Comparison of ENCODE assay signal across 23 cellular contexts in the genomic region with DNA sequence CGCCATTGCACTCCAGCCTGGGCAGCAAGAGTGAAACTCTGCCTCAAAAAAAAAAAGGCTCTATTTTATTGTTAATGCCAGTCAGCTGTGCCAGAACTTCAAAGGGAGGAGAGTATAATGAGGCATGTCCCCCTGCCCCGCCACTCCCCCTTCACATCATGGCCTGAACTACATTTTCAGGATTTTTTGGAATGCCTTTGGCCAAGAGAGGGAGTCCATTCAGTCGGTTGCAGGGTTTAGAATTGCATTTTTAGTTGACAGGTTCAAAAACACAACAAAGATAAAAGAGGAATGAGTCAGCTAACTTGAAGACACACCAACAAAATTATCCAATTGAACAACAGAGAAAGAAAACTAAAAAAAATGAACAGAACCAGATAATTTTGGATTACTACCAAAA. TPM values are rescaled to one million over a fixed set of nuclear protein-coding genes. Genes with fewer than 3 reads are reported as not detected.
DNase-seq lines count a peak whose midpoint lies in the region; FAIRE-seq and TF ChIP-seq lines count a peak whose summit lies in the region.
"Had no signal": no experiment of that assay in that cellular context is flagged by ENCODE, and none has a peak within 500 bp of the region (broad histone marks: within the 10 kb centered on the region; RNA-seq: fewer than 3 reads in every experiment).

No MANE protein-coding gene starts in this region.

- no peak overlapping the region for H3K4me3 Mint-ChIP-seq in mesothelial cell of epicardium
- H3K4me3 Mint-ChIP-seq: CD8-positive, alpha-beta memory T cell; HFFc6 had no signal

- H3K4me1 ChIP-seq in adrenal gland (replicated peaks in 1 of 2) (no peaks in the 10 kb centered on the region), tibial artery (no peaks in the 10 kb centered on the region), Karpas-422 (ENCODE audit: low read length) (no peaks in the 10 kb centered on the region), vagina (no peaks in the 10 kb centered on the region)
- H3K4me1 ChIP-seq: Peyer's patch had no signal

- H3K4me3 ChIP-seq in adrenal gland (no peak overlapping the region), tibial artery (no peak overlapping the region), Karpas-422 (ENCODE audit: low read length) (no peak overlapping the region), vagina (no peak overlapping the region)
- H3K4me3 ChIP-seq: BLaER1, Peyer's patch had no signal

- H3K9ac ChIP-seq in Karpas-422 (ENCODE audit: low read length) = no peak overlapping the region
- H3K9ac ChIP-seq: BLaER1 had no signal

- no peaks in the 10 kb centered on the region for H3K79me2 ChIP-seq in Karpas-422 (ENCODE audit: low read length)

- H3K4me2 ChIP-seq in Karpas-422 (ENCODE audit: low read depth, low read length, poor library complexity, severe bottlenecking) = no peak overlapping the region
- H3K4me2 ChIP-seq: BLaER1 had no signal

- H3K36me3 Mint-ChIP-seq in mesothelial cell of epicardium = no peaks in the 10 kb centered on the region

- DNase-seq in GM04504 (ENCODE audit: low read depth) = peak; percentile 17
- DNase-seq in adrenal gland = peak in 6 of 7 donors; percentile 27 to 80 (median 64)
- no peak for DNase-seq in mesothelial cell of epicardium (ENCODE audit: low spot score in 2 of 2, unreplicated experiment in 2 of 2)
- DNase-seq in superior temporal gyrus (ENCODE audit: extremely low spot score) = no peak
- DNase-seq in tibial artery = no peak
- DNase-seq in Karpas-422 = no peak
- DNase-seq in vagina (ENCODE audit: extremely low spot score in 2 of 2) = no peak
- DNase-seq: ACHN; CD8-positive, alpha-beta memory T cell; DND-41; GDM1; HFFc6; KBM-7; NCI-H1105 treated with DMSO at 0.1 percent for 48 hours; NCI-H187; NCI-H2171; NCI-H510A; NCI-H82; Peyer's patch; SHP77 had no signal

- H2AFZ ChIP-seq in Karpas-422 (ENCODE audit: low read length) = no peak overlapping the region

- H3K27ac ChIP-seq in adrenal gland = peak overlapping the region in 2 of 5 donors; percentile 3 to 37
- no peak overlapping the region for H3K27ac ChIP-seq in tibial artery
- H3K27ac ChIP-seq in Karpas-422 (ENCODE audit: low read length) = no peak overlapping the region
- no peak overlapping the region for H3K27ac ChIP-seq in vagina
- H3K27ac ChIP-seq: BLaER1, Peyer's patch had no signal

- no peaks in the 10 kb centered on the region for H4K20me1 ChIP-seq in Karpas-422 (ENCODE audit: insufficient read depth, low read depth, low read length)
- H4K20me1 ChIP-seq: BLaER1 had no signal

- H3K27me3 ChIP-seq in adrenal gland (no peaks in the 10 kb centered on the region), tibial artery (no peaks in the 10 kb centered on the region), Karpas-422 (ENCODE audit: low read length) (no peaks in the 10 kb centered on the region), vagina (no peaks in the 10 kb centered on the region)
- H3K27me3 ChIP-seq: BLaER1, Peyer's patch had no signal

- TF ChIP-seq CTCF in adrenal gland (IDR thresholded peaks at IDR 0.05) = no peak
- no peak for TF ChIP-seq CTCF in mesothelial cell of epicardium (IDR thresholded peaks at IDR 0.05; ENCODE audit: unreplicated experiment)
- TF ChIP-seq CTCF in tibial artery (IDR thresholded peaks at IDR 0.05) = no peak
- no peak for TF ChIP-seq CTCF in vagina (IDR thresholded peaks at IDR 0.05)

- no peaks in the 10 kb centered on the region for H3K9me2 ChIP-seq in Karpas-422 (replicated peaks; ENCODE audit: insufficient read depth, low read length)

- H3K36me3 ChIP-seq in adrenal gland (replicated peaks in 1 of 2) = no peaks in the 10 kb centered on the region
- no peaks in the 10 kb centered on the region for H3K36me3 ChIP-seq in tibial artery
- no peaks in the 10 kb centered on the region for H3K36me3 ChIP-seq in Karpas-422 (ENCODE audit: insufficient read depth, low read length)
- no peaks in the 10 kb centered on the region for H3K36me3 ChIP-seq in vagina
- H3K36me3 ChIP-seq: BLaER1, Peyer's patch had no signal

- peaks cover 0 to 2% (median 0%) of the 10 kb centered on the region in 3 donors for H3K9me3 ChIP-seq in adrenal gland (replicated peaks in 1 of 3)
- H3K9me3 ChIP-seq in tibial artery = no peaks in the 10 kb centered on the region
- no peaks in the 10 kb centered on the region for H3K9me3 ChIP-seq in Karpas-422 (ENCODE audit: low read length)
- H3K9me3 ChIP-seq in vagina = no peaks in the 10 kb centered on the region
- H3K9me3 ChIP-seq: BLaER1, Peyer's patch had no signal

- TF ChIP-seq POLR2A in adrenal gland (IDR thresholded peaks at IDR 0.05) (no peak), vagina (IDR thresholded peaks at IDR 0.05) (no peak)

- no peaks in the 10 kb centered on the region for H3K27me3 Mint-ChIP-seq in mesothelial cell of epicardium (ENCODE audit: low read depth)

- intact Hi-C loops in adrenal gland (cut with DNase I) (no loop called here), tibial artery (cut with DNase I; ENCODE audit: low total_unique reads) (no loop called here), vagina (cut with DNase I) (no loop called here)

- peaks cover 19% of the 10 kb centered on the region for H3K9me3 Mint-ChIP-seq in mesothelial cell of epicardium
- H3K9me3 Mint-ChIP-seq: CD8-positive, alpha-beta memory T cell; HFFc6 had no signal

- WGBS in adrenal gland, 4 donors = 40 to 58% (median 44%) methylated on average over 3 of the region's 3 CpGs

- H3K27ac Mint-ChIP-seq in mesothelial cell of epicardium = peak overlapping the region; percentile 51
- H3K27ac Mint-ChIP-seq: HFFc6 had no signal

- peak; percentile 86 for FAIRE-seq in endometrium (lab: Jason Lieb, UNC)
- FAIRE-seq: H1 had no signal

- peaks cover 3% of the 10 kb centered on the region for H3K4me1 Mint-ChIP-seq in mesothelial cell of epicardium

RNA-seq across cellular contexts. Expression of a gene that starts 59.1 kb away (rescaled TPM):
- total RNA-seq in adrenal gland (10 to 100 TPM; 12.7 to 36.7 (median 16.6) TPM), mesothelial cell of epicardium (24.9 to 27.9 TPM (median 27.5 TPM) in 3 replicates), vagina (9.1 TPM)
- polyA plus RNA-seq in adrenal gland = 10 to 100 TPM; 10.1 to 20.5 (median 12.9) TPM
- total RNA-seq in Karpas-422 (2014; rRNA removed; shearing (Covaris generic); ENCODE audit: low replicate concordance) = 18.5 and 19.5 TPM in 2 replicates

Comparison
In these comparisons a context has a peak if more than half of its experiments do, and no peak if none do; other contexts are left out.
1. DNase-seq: peak in GM04504 (single experiment) and adrenal gland (6 of 7); none in mesothelial cell of epicardium (0 of 2), superior temporal gyrus (single experiment), tibial artery (0 of 2), Karpas-422 (single experiment) and vagina (0 of 2).